15 cellular contexts compared by ENCODE assay signal in genomic region chr6:52545844-52546119, GRCh38. TPM values are rescaled to one million over a fixed set of nuclear protein-coding genes. Genes with fewer than 3 reads are reported as not detected.
A peak's percentile ranks its signal among the peaks of the same experiment; 100 is the strongest.
DNase-seq lines count a peak whose midpoint lies in the region; ATAC-seq and TF ChIP-seq lines count a peak whose summit lies in the region.
"Had no signal": no experiment of that assay in that cellular context is flagged by ENCODE, and none has a peak within 500 bp of the region (broad histone marks: within the 10 kb centered on the region; RNA-seq: fewer than 3 reads in every experiment).

No MANE protein-coding gene starts in this region.

- H3K27me3 ChIP-seq in adipocyte (replicated peaks; ENCODE audit: control insufficient read depth, insufficient read depth, low read length) (no peaks in the 10 kb centered on the region), trophoblast cell (ENCODE audit: insufficient read depth, low read length) (no peaks in the 10 kb centered on the region)

- H3K27ac ChIP-seq in trophoblast cell (ENCODE audit: low read depth, low read length) = no peak overlapping the region
- no peak overlapping the region for H3K27ac ChIP-seq in OCI-LY7 (ENCODE audit: low read depth, low read length, poor library complexity, severe bottlenecking)
- H3K27ac ChIP-seq: prostate gland had no signal

- ATAC-seq in HG02973 (IDR thresholded peaks at IDR 0.05; ENCODE audit: unreplicated experiment) = peak; percentile 10
- ATAC-seq in activated T-helper 17 cell treated with anti-CD3 and anti-CD28 coated beads, Interleukin-2, amount 50 U/mL, for 72 hours (replicated peaks) = no peak
- ATAC-seq: T-helper 17 cell had no signal

- no peak overlapping the region for H2BK5ac ChIP-seq in trophoblast cell (ENCODE audit: low read depth, low read length, poor library complexity)

- H3K27me3 Mint-ChIP-seq in activated T-helper 17 cell treated with anti-CD3 and anti-CD28 coated beads, Interleukin-2, amount 50 U/mL, for 72 hours = no peaks in the 10 kb centered on the region
- H3K27me3 Mint-ChIP-seq: brain, T-helper 17 cell had no signal

- H3K9me3 ChIP-seq in adipocyte (ENCODE audit: control insufficient read depth, low read length) (no peaks in the 10 kb centered on the region), trophoblast cell (ENCODE audit: insufficient read depth, low read depth, low read length) (no peaks in the 10 kb centered on the region), OCI-LY7 (ENCODE audit: low read length) (no peaks in the 10 kb centered on the region)
- H3K9me3 ChIP-seq: prostate gland had no signal

- no CpG with 5 or more reads among the region's 3 CpGs for WGBS in trophoblast cell (ENCODE audit: extremely low coverage, insufficient coverage, insufficient read length)

- H2BK120ac ChIP-seq in trophoblast cell (ENCODE audit: insufficient read depth, low read length, poor library complexity) = no peak overlapping the region

- H3K36me3 Mint-ChIP-seq in activated T-helper 17 cell treated with anti-CD3 and anti-CD28 coated beads, Interleukin-2, amount 50 U/mL, for 72 hours (ENCODE audit: low read depth) = no peaks in the 10 kb centered on the region
- H3K36me3 Mint-ChIP-seq: brain had no signal

- TF ChIP-seq CTCF in GM10248 (IDR thresholded peaks at IDR 0.05; ENCODE audit: control extremely low read depth, extremely low read depth, low read depth, missing control alignments) (no peak), OCI-LY7 (conservative IDR thresholded peaks at IDR 0.05; ENCODE audit: low read length) (no peak)

- CTCF ChIA-PET in GM10248 (lab: Yijun Ruan, JAX) = interaction anchor here (1.0 kb wide), 2 partner anchors 130 to 259 kb away, joined by 3 read pairs; no protein-coding TSS in a partner anchor
- CTCF ChIA-PET in OCI-LY7 (lab: Charles Lee; ENCODE audit: unreplicated experiment) = interaction anchor here (0.6 kb wide), 1 partner anchor 10 kb away, joined by 5 read pairs; no protein-coding TSS in a partner anchor

- H3K36me3 ChIP-seq in adipocyte (ENCODE audit: control insufficient read depth, insufficient read depth, low read length, severe bottlenecking) (peaks cover 11% of the 10 kb centered on the region), trophoblast cell (ENCODE audit: control insufficient read depth in 1 of 2, insufficient read depth in 2 of 2, low read length in 2 of 2) (no peaks in the 10 kb centered on the region), OCI-LY7 (ENCODE audit: insufficient read depth, low read length) (peaks cover 5% of the 10 kb centered on the region; the same call in 1 of the 2 replicates)
- H3K36me3 ChIP-seq: prostate gland had no signal

- H3K27ac Mint-ChIP-seq in activated T-helper 17 cell treated with anti-CD3 and anti-CD28 coated beads, Interleukin-2, amount 50 U/mL, for 72 hours = no peak overlapping the region
- H3K27ac Mint-ChIP-seq: activated naive CD4-positive, alpha-beta T cell treated with anti-CD3 and anti-CD28 coated beads for 36 hours; H9; T-helper 17 cell had no signal

- H3K9me2 ChIP-seq in OCI-LY7 (ENCODE audit: insufficient read depth, low read length) = no peaks in the 10 kb centered on the region

- H3K79me1 ChIP-seq in trophoblast cell (ENCODE audit: low read length) = peaks cover 2% of the 10 kb centered on the region

- H3K4me3 ChIP-seq in adipocyte (ENCODE audit: low read length) (no peak overlapping the region), trophoblast cell (ENCODE audit: low read depth, low read length) (no peak overlapping the region), OCI-LY7 (ENCODE audit: low read depth, low read length, poor library complexity, severe bottlenecking) (no peak overlapping the region)
- H3K4me3 ChIP-seq: prostate gland had no signal

- no peak overlapping the region for H3K4me3 Mint-ChIP-seq in activated T-helper 17 cell treated with anti-CD3 and anti-CD28 coated beads, Interleukin-2, amount 50 U/mL, for 72 hours
- H3K4me3 Mint-ChIP-seq: activated naive CD4-positive, alpha-beta T cell treated with anti-CD3 and anti-CD28 coated beads for 36 hours; brain; H9; T-helper 17 cell had no signal

- H4K91ac ChIP-seq in trophoblast cell (ENCODE audit: low read depth, low read length) = no peak overlapping the region

- no peak overlapping the region for H2AK5ac ChIP-seq in trophoblast cell (ENCODE audit: low read length)

- H2AFZ ChIP-seq in trophoblast cell (ENCODE audit: insufficient read depth, low read length, poor library complexity) (no peak overlapping the region), OCI-LY7 (ENCODE audit: low read length) (no peak overlapping the region)

- no peaks in the 10 kb centered on the region for H3K9me3 Mint-ChIP-seq in activated T-helper 17 cell treated with anti-CD3 and anti-CD28 coated beads, Interleukin-2, amount 50 U/mL, for 72 hours
- H3K9me3 Mint-ChIP-seq: activated naive CD4-positive, alpha-beta T cell treated with anti-CD3 and anti-CD28 coated beads for 36 hours; brain; H9 had no signal

- H4K12ac ChIP-seq in trophoblast cell (ENCODE audit: low read depth, low read length) = no peak overlapping the region

- intact Hi-C loops in OCI-LY7 (cut with micrococcal nuclease; ENCODE audit: unreplicated experiment) = no loop called here

- peak overlapping the region; percentile 10 for H3K18ac ChIP-seq in trophoblast cell (ENCODE audit: low read length)

- H3K14ac ChIP-seq in trophoblast cell (ENCODE audit: low read length) = no peak overlapping the region

- H3K4me2 ChIP-seq in trophoblast cell (ENCODE audit: low read length) (no peak overlapping the region), OCI-LY7 (ENCODE audit: low read length) (no peak overlapping the region)

- BruUV-seq in OCI-LY7 (replicated peaks; lab: Mats Ljungman, UMichigan) = no TSS peak

- POLR2A ChIA-PET in GM10248 (lab: Yijun Ruan, JAX) = interaction anchor here (0.6 kb wide), 1 partner anchor 137 kb away, joined by 4 read pairs; no protein-coding TSS in a partner anchor
- POLR2A ChIA-PET in OCI-LY7 (lab: Charles Lee) = interaction anchor here (0.7 to 1.0 kb wide), 2 partner anchors 9 to 62 kb away, joined by 4 to 5 read pairs; no protein-coding TSS in a partner anchor

- peak; percentile 21 for DNase-seq in GM10248 (ENCODE audit: extremely low spot score)
- DNase-seq in adipocyte (ENCODE audit: low read depth) = no peak
- no peak for DNase-seq in trophoblast cell
- DNase-seq in NCI-H524 treated with DMSO at 0.1 percent for 48 hours (lab: John Stamatoyannopoulos, UW) = no peak
- DNase-seq in stimulated activated CD4-positive, alpha-beta T cell treated with anti-CD3 and anti-CD28 coated beads, Interleukin-4, amount 100 ng/mL, for 4 hours = no peak
- DNase-seq in OCI-LY7 (ENCODE audit: low spot score) = no peak
- DNase-seq: activated CD8-positive, alpha-beta memory T cell treated with anti-CD3 and anti-CD28 coated beads, Interleukin-2, amount 50 U/mL, for 4 hours; activated naive CD4-positive, alpha-beta T cell treated with anti-CD3 and anti-CD28 coated beads for 36 hours; H9; NCI-H1930; T-helper 17 cell had no signal

- H3K4ac ChIP-seq in trophoblast cell (ENCODE audit: low read depth, low read length) = no peak overlapping the region

- H2BK12ac ChIP-seq in trophoblast cell (ENCODE audit: low read length) = no peak overlapping the region

- H3K23ac ChIP-seq in trophoblast cell (ENCODE audit: low read length) = no peak overlapping the region

- H3K9ac ChIP-seq in adipocyte (ENCODE audit: low read length) (peak overlapping the region; percentile 44), trophoblast cell (ENCODE audit: low read length) (no peak overlapping the region)

- H3K79me2 ChIP-seq in trophoblast cell (ENCODE audit: control insufficient read depth, insufficient read depth, low read length, poor library complexity) (peaks cover 2% of the 10 kb centered on the region), OCI-LY7 (ENCODE audit: insufficient read depth, low read depth, low read length) (peaks cover 58% of the 10 kb centered on the region)

- peaks cover 16% of the 10 kb centered on the region for H3K4me1 Mint-ChIP-seq in activated T-helper 17 cell treated with anti-CD3 and anti-CD28 coated beads, Interleukin-2, amount 50 U/mL, for 72 hours

- peaks cover 7% of the 10 kb centered on the region; the same call in 1 of the 2 replicates for H4K20me1 ChIP-seq in OCI-LY7 (ENCODE audit: insufficient read depth, low read length)

- H3K4me1 ChIP-seq in adipocyte (ENCODE audit: control insufficient read depth, insufficient read depth, low read length) (peaks cover 90% of the 10 kb centered on the region), trophoblast cell (ENCODE audit: control insufficient read depth in 1 of 2, insufficient read depth in 2 of 2, low read length in 2 of 2) (peaks cover 17 to 24% of the 10 kb centered on the region in 2 experiments), OCI-LY7 (ENCODE audit: insufficient read depth, low read length, poor library complexity, severe bottlenecking) (peaks cover 54% of the 10 kb centered on the region)

- H4K8ac ChIP-seq in trophoblast cell (ENCODE audit: low read depth, low read length) = no peak overlapping the region

RNA-seq across cellular contexts. Expression of gene TRAM2, which starts 31.1 kb away (rescaled TPM):
- 30.3 and 31.3 TPM in 2 replicates for polyA plus RNA-seq in trophoblast cell (2013)
- 1 to 10 TPM; 1.7 to 5.4 TPM for total RNA-seq in activated T-helper 17 cell treated with anti-CD3 and anti-CD28 coated beads, Interleukin-2, amount 50 U/mL, for 72 hours
- 16.3 and 19.3 TPM in 2 replicates for total RNA-seq in OCI-LY7 (2014; rRNA removed; shearing (Covaris generic))
- total RNA-seq in OCI-LY7 (2022) = 34.9 and 38.2 TPM in 2 replicates
